12 cellular contexts compared by ENCODE assay signal in genomic region chr13:48159436-48160225, GRCh38.
A peak's percentile ranks its signal among the peaks of the same experiment; 100 is the strongest.
DNase-seq lines count a peak whose midpoint lies in the region; ATAC-seq, FAIRE-seq and TF ChIP-seq lines count a peak whose summit lies in the region.
"Had no signal": no experiment of that assay in that cellular context is flagged by ENCODE, and none has a peak within 500 bp of the region (broad histone marks: within the 10 kb centered on the region; RNA-seq: fewer than 3 reads in every experiment).

No MANE protein-coding gene starts in this region.

- no peak for DNase-seq in natural killer cell
- DNase-seq in natural killer cell treated with Interleukin-12 subunit alpha and Interleukin-12 subunit beta and Interleukin-15 and Interleukin-18, amount 100 ng/mL, for 72 hours (ENCODE audit: low spot score) = no peak
- DNase-seq in T1000 (lab: John Stamatoyannopoulos, UW) = peak; percentile 12
- peak; percentile 72 for DNase-seq in glomerular visceral epithelial cell (ENCODE audit: extremely low spot score)
- no peak for DNase-seq in upper lobe of left lung
- DNase-seq in frontal cortex (ENCODE audit: low spot score in 2 of 2) = no peak
- DNase-seq: activated gamma-delta T cell; CD8-positive, alpha-beta memory T cell; NCI-H1105 treated with DMSO at 0.1 percent for 48 hours had no signal

- H3K4me1 Mint-ChIP-seq in natural killer cell = peaks cover 47 to 48% of the 10 kb centered on the region in 2 donors
- H3K4me1 Mint-ChIP-seq in natural killer cell treated with Interleukin-12 subunit alpha and Interleukin-12 subunit beta and Interleukin-15 and Interleukin-18, amount 100 ng/mL, for 72 hours (ENCODE audit: low read depth in 2 of 2) = peaks cover 37 to 51% of the 10 kb centered on the region in 2 donors

- ATAC-seq in natural killer cell (no peak), upper lobe of left lung (ENCODE audit: low FRiP score in 2 of 2) (no peak), GM21576 (IDR thresholded peaks at IDR 0.05; ENCODE audit: unreplicated experiment) (no peak), HG03439 (IDR thresholded peaks at IDR 0.05; ENCODE audit: unreplicated experiment) (no peak)
- no peak for ATAC-seq in natural killer cell treated with Interleukin-12 subunit alpha and Interleukin-12 subunit beta and Interleukin-15 and Interleukin-18, amount 100 ng/mL, for 72 hours

- H3K27ac ChIP-seq in upper lobe of left lung = peak overlapping the region in 3 of 4 donors; percentile 65 to 85 (median 71)

- 70 to 74% methylated on average over 3 of the region's 3 CpGs for WGBS in upper lobe of left lung, 2 donors

- no peak for FAIRE-seq in frontal cortex (lab: Jason Lieb, UNC)
- FAIRE-seq: endothelial cell of umbilical vein had no signal

- H3K27ac Mint-ChIP-seq in natural killer cell = peak overlapping the region; percentile 25 to 64
- peak overlapping the region in 1 of 2 donors; percentile 68 for H3K27ac Mint-ChIP-seq in natural killer cell treated with Interleukin-12 subunit alpha and Interleukin-12 subunit beta and Interleukin-15 and Interleukin-18, amount 100 ng/mL, for 72 hours

- no peak for TF ChIP-seq EP300 in upper lobe of left lung (IDR thresholded peaks at IDR 0.05)

- TF ChIP-seq CTCF in natural killer cell (IDR thresholded peaks at IDR 0.05) = no peak
- TF ChIP-seq CTCF in upper lobe of left lung (IDR thresholded peaks at IDR 0.05) = no peak

- H3K4me3 Mint-ChIP-seq in natural killer cell = no peak overlapping the region
- no peak overlapping the region for H3K4me3 Mint-ChIP-seq in natural killer cell treated with Interleukin-12 subunit alpha and Interleukin-12 subunit beta and Interleukin-15 and Interleukin-18, amount 100 ng/mL, for 72 hours

- no peaks in the 10 kb centered on the region for H3K27me3 ChIP-seq in upper lobe of left lung

- no peaks in the 10 kb centered on the region for H3K36me3 ChIP-seq in upper lobe of left lung

- intact Hi-C loops in natural killer cell (cut with micrococcal nuclease) = loop anchor here (5.0 to 10.0 kb wide), 2 partner anchors 145 to 243 kb away; partner anchors contain the start of gene RB1

- peaks cover 14 to 55% (median 47%) of the 10 kb centered on the region in 4 donors for H3K4me1 ChIP-seq in upper lobe of left lung

- H3K4me3 ChIP-seq in upper lobe of left lung = no peak overlapping the region

- H3K9me3 ChIP-seq in upper lobe of left lung = no peaks in the 10 kb centered on the region

- no peak for TF ChIP-seq POLR2A in upper lobe of left lung (IDR thresholded peaks at IDR 0.05)

- H3K9me3 Mint-ChIP-seq in natural killer cell = peaks cover 0 to 3% of the 10 kb centered on the region in 2 donors
- no peaks in the 10 kb centered on the region for H3K9me3 Mint-ChIP-seq in natural killer cell treated with Interleukin-12 subunit alpha and Interleukin-12 subunit beta and Interleukin-15 and Interleukin-18, amount 100 ng/mL, for 72 hours
- H3K9me3 Mint-ChIP-seq: CD8-positive, alpha-beta memory T cell had no signal

- H3K27me3 Mint-ChIP-seq in natural killer cell (ENCODE audit: low read depth in 2 of 2) = no peaks in the 10 kb centered on the region
- no peaks in the 10 kb centered on the region for H3K27me3 Mint-ChIP-seq in natural killer cell treated with Interleukin-12 subunit alpha and Interleukin-12 subunit beta and Interleukin-15 and Interleukin-18, amount 100 ng/mL, for 72 hours
- H3K27me3 Mint-ChIP-seq: CD8-positive, alpha-beta memory T cell had no signal

- no peaks in the 10 kb centered on the region for H3K36me3 Mint-ChIP-seq in natural killer cell
- H3K36me3 Mint-ChIP-seq in natural killer cell treated with Interleukin-12 subunit alpha and Interleukin-12 subunit beta and Interleukin-15 and Interleukin-18, amount 100 ng/mL, for 72 hours = no peaks in the 10 kb centered on the region
- H3K36me3 Mint-ChIP-seq: CD8-positive, alpha-beta memory T cell had no signal

Comparison
In these comparisons a context has a peak if more than half of its experiments do, and no peak if none do; other contexts are left out.
1. DNase-seq: peak in T1000 (single experiment) and glomerular visceral epithelial cell (single experiment); none in natural killer cell (single experiment), natural killer cell treated with Interleukin-12 subunit alpha and Interleukin-12 subunit beta and Interleukin-15 and Interleukin-18, amount 100 ng/mL, for 72 hours (single experiment), upper lobe of left lung (0 of 2) and frontal cortex (0 of 2).